ENCODE assay signal across 4 cellular contexts in the genomic region with DNA sequence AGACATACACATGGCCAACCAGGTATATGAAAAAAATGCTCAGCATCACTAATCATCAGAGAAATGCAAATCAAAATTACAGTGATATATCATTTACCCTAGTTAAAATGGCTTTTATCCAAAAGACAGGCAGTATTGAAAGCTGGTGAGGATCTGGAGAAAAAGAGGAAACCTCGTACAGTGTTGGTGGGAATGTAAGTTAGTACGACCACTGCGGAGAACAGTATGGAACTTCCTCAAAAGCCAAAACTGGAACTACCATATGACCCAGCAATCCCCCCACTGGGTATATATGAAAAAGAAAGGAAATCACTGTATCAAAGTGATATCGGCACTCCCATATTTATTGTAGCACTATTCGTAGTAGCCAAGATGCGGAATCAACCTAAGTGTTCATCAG.
"Had no signal": no experiment of that assay in that cellular context is flagged by ENCODE, and none has a peak within 500 bp of the region (broad histone marks: within the 10 kb centered on the region; RNA-seq: fewer than 3 reads in every experiment).

No MANE protein-coding gene starts in this region.

- ATAC-seq: GM23338 had no signal

- DNase-seq: H9, HCEC 1CT, IMR-90 had no signal

- H3K9me3 Mint-ChIP-seq: GM23338, H9 had no signal

- H3K4me1 Mint-ChIP-seq: GM23338, H9 had no signal

- H3K4me3 ChIP-seq: GM23338 had no signal

- H3K4me3 Mint-ChIP-seq: GM23338, H9 had no signal

- H3K27ac Mint-ChIP-seq: GM23338, H9 had no signal
